In genomic region chr14:34433957-34434356, GRCh38 we compare ENCODE assay signal across 9 cellular contexts.
"Had no signal": no experiment of that assay in that cellular context is flagged by ENCODE, and none has a peak within 500 bp of the region (broad histone marks: within the 10 kb centered on the region; RNA-seq: fewer than 3 reads in every experiment).

No MANE protein-coding gene starts in this region.

- H3K4me3 ChIP-seq: GM23248, HAP-1 had no signal

- H3K9ac ChIP-seq: GM23248, KMS-11 had no signal

- H3K4me2 ChIP-seq: KMS-11 had no signal

- H3K9me3 ChIP-seq: HAP-1 had no signal

- H3K4me1 ChIP-seq: HAP-1 had no signal

- ATAC-seq: HCT116 had no signal

- H2AFZ ChIP-seq: GM23248 had no signal

- H3K36me3 ChIP-seq: HAP-1 had no signal

- DNase-seq: GM23248, GOT3, H7, HFFc6, KBM-7 had no signal

- H3K27ac ChIP-seq: GM23248, HL-60, KMS-11 had no signal
